8 cellular contexts compared by ENCODE assay signal in genomic region chr17:4833178-4833940, GRCh38. TPM values are rescaled to one million over a fixed set of nuclear protein-coding genes. Genes with fewer than 3 reads are reported as not detected.
DNase-seq lines count a peak whose midpoint lies in the region; ATAC-seq, FAIRE-seq and TF ChIP-seq lines count a peak whose summit lies in the region.

TSS of gene MINK1 (plus strand) at chr17:4833340. CDS start at chr17:4833584, 244 bp downstream.

- peak within 1 kb of the TSS; percentile 94 for H3K27ac ChIP-seq in angular gyrus (ENCODE audit: low read depth, low read length)

- in situ Hi-C loops in GM13976 (cut with MboI; ENCODE audit: low sequenced_read_pairs, unreplicated experiment): no loop called here

- ATAC-seq in HG02763 (IDR thresholded peaks at IDR 0.05; ENCODE audit: unreplicated experiment) (peak; percentile 93), left ventricle myocardium superior (peak; percentile 96)

- DNase-seq in GM13976 (ENCODE audit: low spot score): peak; percentile 100
- peak; percentile 87 for DNase-seq in NCI-H1436 (lab: John Stamatoyannopoulos, UW)
- DNase-seq in T-helper 2 cell: peak; percentile 81 to 95 (median 85)
- peak; percentile 95 for DNase-seq in left ventricle myocardium superior
- DNase-seq in pulmonary artery endothelial cell (ENCODE audit: low read depth, low spot score): peak; percentile 66
- DNase-seq in urothelium cell line (ENCODE audit: low spot score): peak; percentile 96

- intact Hi-C loops in left ventricle myocardium superior (cut with micrococcal nuclease): no loop called here

- FAIRE-seq in urothelium cell line (lab: Jason Lieb, UNC): no peak

- no peak for TF ChIP-seq CTCF in GM13976 (IDR thresholded peaks at IDR 0.05; ENCODE audit: borderline replicate concordance, control extremely low read depth, extremely low read depth, insufficient read depth, missing control alignments)

RNA-seq across cellular contexts. Expression of gene MINK1, which starts in this region (rescaled TPM):
- total RNA-seq in left ventricle myocardium superior (52.2 TPM), pulmonary artery endothelial cell (26.2 and 30.8 TPM in 2 replicates)

Comparison
In these comparisons a context has a peak if more than half of its experiments do, and no peak if none do; other contexts are left out.
1. Peak in every context shown above with its lines: DNase-seq, ATAC-seq and H3K27ac ChIP-seq.